9 cellular contexts compared by ENCODE assay signal in genomic region chr5:105663671-105664070, GRCh38.
"Had no signal": no experiment of that assay in that cellular context is flagged by ENCODE, and none has a peak within 500 bp of the region (broad histone marks: within the 10 kb centered on the region; RNA-seq: fewer than 3 reads in every experiment).

No MANE protein-coding gene starts in this region.

- DNase-seq: H9, HCEC 1CT, IMR-90, KG1 had no signal

- H3K27ac ChIP-seq: HL-60 had no signal

- H3K4me3 ChIP-seq: GM23338, K562 had no signal

- ATAC-seq: GM23338, K562 had no signal

- FAIRE-seq: H1, H54, K562 had no signal
